Comparison of ENCODE assay signal across 9 cellular contexts in the genomic region with DNA sequence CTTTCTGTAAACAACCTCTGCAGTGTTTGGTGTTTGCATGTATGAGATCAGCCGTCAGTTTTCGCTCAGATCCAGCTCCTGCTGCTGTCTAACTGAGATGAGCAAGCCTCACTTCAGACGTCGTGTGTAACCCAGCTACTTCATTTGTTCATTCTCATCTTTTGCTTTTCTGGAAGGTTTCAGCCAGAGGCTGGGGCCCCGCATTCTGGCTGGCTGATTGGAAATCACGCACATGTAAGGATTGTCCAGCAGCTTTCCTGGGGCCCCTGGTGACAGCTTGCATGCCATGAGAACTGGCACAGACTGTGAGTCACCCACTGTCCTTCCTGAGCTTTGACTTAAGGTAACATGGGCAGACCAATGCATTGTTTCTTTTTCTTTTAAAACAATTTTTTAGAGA. TPM values are rescaled to one million over a fixed set of nuclear protein-coding genes. Genes with fewer than 3 reads are reported as not detected.
DNase-seq lines count a peak whose midpoint lies in the region; ATAC-seq and TF ChIP-seq lines count a peak whose summit lies in the region.
"Had no signal": no experiment of that assay in that cellular context is flagged by ENCODE, and none has a peak within 500 bp of the region (broad histone marks: within the 10 kb centered on the region; RNA-seq: fewer than 3 reads in every experiment).

No MANE protein-coding gene starts in this region.

- TF ChIP-seq CTCF in gastrocnemius medialis (IDR thresholded peaks at IDR 0.05 in 4 of 5, conservative IDR thresholded peaks at IDR 0.05 in 1 of 5): no peak
- TF ChIP-seq CTCF in A673 (conservative IDR thresholded peaks at IDR 0.05; ENCODE audit: low read depth, low read length): no peak

- in situ Hi-C loops in SK-MEL-5 (cut with HindIII; ENCODE audit: low pct_unique_long_range_greater_than_20kb, low sequenced_read_pairs): no loop called here
- in situ Hi-C loops in gastrocnemius medialis (cut with MboI; ENCODE audit: low sequenced_read_pairs in 4 of 4): no loop called here

- peak; percentile 48 for DNase-seq in ELF-1 (ENCODE audit: low read depth, low spot score)
- DNase-seq in SK-MEL-5 (ENCODE audit: low read depth, low spot score): peak; percentile 29
- DNase-seq in effector memory CD4-positive, alpha-beta T cell: no peak
- no peak for DNase-seq in gastrocnemius medialis
- DNase-seq in A673 (ENCODE audit: low spot score): no peak
- DNase-seq: activated gamma-delta T cell treated with Interleukin-2 at 50 U/mL for 16 hours, NCI-H1694 treated with DMSO at 0.1 percent for 48 hours had no signal

- intact Hi-C loops in gastrocnemius medialis (cut with DNase I; ENCODE audit: low total_unique reads): loop anchor here (5.0 kb wide), 1 partner anchor 50 kb away; the partner anchor contains the start of gene LDLRAD4
- intact Hi-C loops in A673 (cut with micrococcal nuclease; ENCODE audit: unreplicated experiment): no loop called here

- no peak for TF ChIP-seq POLR2A in gastrocnemius medialis (IDR thresholded peaks at IDR 0.05)

- CTCF ChIA-PET in A673 (lab: Charles Lee): no interaction called here

- POLR2A ChIA-PET in A673 (lab: Charles Lee; ENCODE audit: low non-redundant PET): interaction anchor here (0.7 kb wide), 1 partner anchor 42 kb away, joined by 3 read pairs; no protein-coding TSS in a partner anchor

- no peaks in the 10 kb centered on the region for H3K9me3 ChIP-seq in effector memory CD4-positive, alpha-beta T cell (ENCODE audit: control insufficient read depth, low read length)
- no peaks in the 10 kb centered on the region for H3K9me3 ChIP-seq in gastrocnemius medialis
- no peaks in the 10 kb centered on the region for H3K9me3 ChIP-seq in A673 (ENCODE audit: low read depth, low read length, poor library complexity, severe bottlenecking)

- no peak for ATAC-seq in gastrocnemius medialis
- ATAC-seq in HG03469 (IDR thresholded peaks at IDR 0.05; ENCODE audit: unreplicated experiment): no peak
- no peak for ATAC-seq in HG03039 (IDR thresholded peaks at IDR 0.05; ENCODE audit: unreplicated experiment)

- H3K27ac ChIP-seq in effector memory CD4-positive, alpha-beta T cell (ENCODE audit: insufficient read depth, low read length, poor library complexity, severe bottlenecking): peak overlapping the region; percentile 18
- H3K27ac ChIP-seq in gastrocnemius medialis (peak overlapping the region in 3 of 4 donors; percentile 1 to 56 (median 35)), A673 (ENCODE audit: low read depth, low read length, poor library complexity, severe bottlenecking) (no peak overlapping the region)

- H3K4me1 ChIP-seq in effector memory CD4-positive, alpha-beta T cell (ENCODE audit: control insufficient read depth, insufficient read depth, low read length, poor library complexity, severe bottlenecking): peaks cover 30% of the 10 kb centered on the region
- H3K4me1 ChIP-seq in gastrocnemius medialis: peaks cover 51 to 64% of the 10 kb centered on the region in 2 donors
- H3K4me1 ChIP-seq in A673 (ENCODE audit: insufficient read depth, low read length, poor library complexity, severe bottlenecking): no peaks in the 10 kb centered on the region

- no TSS peak for BruUV-seq in A673 (replicated peaks; lab: Mats Ljungman, UMichigan)

- H3K4me3 ChIP-seq in effector memory CD4-positive, alpha-beta T cell (ENCODE audit: insufficient read depth, low read depth, low read length, poor library complexity, severe bottlenecking): no peak overlapping the region
- H3K4me3 ChIP-seq in gastrocnemius medialis (no peak overlapping the region), A673 (ENCODE audit: low read depth, low read length, poor library complexity, severe bottlenecking) (no peak overlapping the region)

- H3K27me3 ChIP-seq in effector memory CD4-positive, alpha-beta T cell (replicated peaks; ENCODE audit: control insufficient read depth, insufficient read depth, low read length, poor library complexity, severe bottlenecking): no peaks in the 10 kb centered on the region
- H3K27me3 ChIP-seq in gastrocnemius medialis: no peaks in the 10 kb centered on the region
- peaks cover 29% of the 10 kb centered on the region for H3K27me3 ChIP-seq in A673 (replicated peaks; ENCODE audit: insufficient read depth, low read depth, low read length, poor library complexity)

- no peaks in the 10 kb centered on the region for H3K36me3 ChIP-seq in effector memory CD4-positive, alpha-beta T cell (ENCODE audit: control insufficient read depth, insufficient read depth, low read length)
- H3K36me3 ChIP-seq in gastrocnemius medialis (no peaks in the 10 kb centered on the region), A673 (ENCODE audit: insufficient read depth, low read length, poor library complexity, severe bottlenecking) (no peaks in the 10 kb centered on the region)

RNA-seq across cellular contexts. Expression of gene LDLRAD4, which starts 49.0 kb away (rescaled TPM):
- 12.7 and 15.5 TPM in 2 replicates for total RNA-seq in SK-MEL-5 (2014; rRNA removed; shearing (Covaris generic))
- 20.4 and 27.8 TPM in 2 replicates for polyA plus RNA-seq in SK-MEL-5 (2015; cell fraction: cytosol; rRNA removed)
- 7.9 and 12.7 TPM in 2 replicates for polyA plus RNA-seq in SK-MEL-5 (2015; cell fraction: nucleus; rRNA removed)
- total RNA-seq in gastrocnemius medialis: 10 to 100 TPM in 1 of 4 donors, 1 to 10 TPM in 3; 3.9 to 11.1 (median 6.5) TPM
- total RNA-seq in A673 (2021): 3.6 and 5.5 TPM in 2 replicates

Comparison
In these comparisons a context has a peak if more than half of its experiments do, and no peak if none do; other contexts are left out.
1. DNase-seq: peak in ELF-1 (single experiment) and SK-MEL-5 (single experiment); none in effector memory CD4-positive, alpha-beta T cell (0 of 3), gastrocnemius medialis (0 of 2) and A673 (single experiment).